In the genomic region with DNA sequence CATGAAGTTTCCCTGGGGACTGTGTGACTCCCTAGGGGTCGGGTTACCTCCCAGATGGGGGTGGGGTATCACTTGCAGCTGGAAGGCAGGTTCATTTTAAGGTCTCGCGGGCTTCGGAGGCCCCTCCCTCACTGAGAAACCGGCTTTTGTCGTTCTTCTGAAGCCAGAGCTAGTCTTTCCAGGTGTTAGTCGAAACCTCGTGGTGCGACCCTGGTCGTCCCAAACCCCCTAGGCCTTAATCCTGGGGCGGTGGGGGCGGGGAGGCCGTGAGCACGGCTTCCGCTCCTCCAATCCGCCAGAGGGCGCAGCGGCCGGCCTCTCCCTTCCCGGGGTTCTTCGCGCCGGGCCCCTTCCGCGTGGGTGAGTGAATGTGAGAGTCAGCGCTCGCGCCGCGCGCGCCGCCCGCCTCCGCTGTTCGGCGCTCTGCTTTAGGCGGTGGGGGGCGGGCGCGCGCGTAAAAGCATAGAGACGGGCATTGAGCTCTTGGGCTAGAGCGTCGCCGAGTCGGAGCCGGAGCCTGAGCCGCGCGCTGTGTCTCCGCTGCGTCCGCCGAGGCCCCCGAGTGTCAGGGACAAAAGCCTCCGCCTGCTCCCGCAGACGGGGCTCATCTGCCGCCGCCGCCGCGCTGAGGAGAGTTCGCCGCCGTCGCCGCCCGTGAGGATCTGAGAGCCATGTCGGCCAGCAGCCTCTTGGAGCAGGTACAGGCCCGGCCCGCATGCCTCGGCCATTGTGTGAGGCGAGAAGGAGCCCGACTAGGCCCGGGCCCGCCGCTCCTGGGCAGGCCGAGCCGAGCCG, we compare ENCODE assay signal across 8 cellular contexts. TPM values are rescaled to one million over a fixed set of nuclear protein-coding genes. Genes with fewer than 3 reads are reported as not detected.
DNase-seq lines count a peak whose midpoint lies in the region; FAIRE-seq and TF ChIP-seq lines count a peak whose summit lies in the region.

Gene YTHDF2 (plus strand): TSS at position 491 of the 795 bp plus-strand sequence. CDS start 181 bp downstream, at position 672.

- no peaks in the 10 kb centered on the region for H3K9me3 ChIP-seq in HAP-1
- no peaks in the 10 kb centered on the region for H3K9me3 ChIP-seq in MM.1S (replicated peaks; ENCODE audit: insufficient read depth, low read length)
- no peaks in the 10 kb centered on the region for H3K9me3 ChIP-seq in neural progenitor cell (ENCODE audit: low read depth)

- in situ Hi-C loops in HAP-1 (cut with MboI; ENCODE audit: low sequenced_read_pairs) = no loop called here

- H3K4me3 ChIP-seq in HAP-1 = peak within 1 kb of the TSS; percentile 94
- H3K4me3 ChIP-seq in MM.1S (ENCODE audit: low read length) = peak within 1 kb of the TSS; percentile 97
- H3K4me3 ChIP-seq in foreskin fibroblast (ENCODE audit: low read depth in 1 of 2, low read length in 2 of 2) = peak within 1 kb of the TSS; percentile 80 to 86
- H3K4me3 ChIP-seq in neural progenitor cell = peak within 1 kb of the TSS; percentile 75

- H3K4me1 ChIP-seq in HAP-1 = peaks cover 28% of the 10 kb centered on the region
- peaks cover 27% of the 10 kb centered on the region for H3K4me1 ChIP-seq in MM.1S (ENCODE audit: low read length)
- peaks cover 26% of the 10 kb centered on the region for H3K4me1 ChIP-seq in neural progenitor cell

- H3K4me2 ChIP-seq in MM.1S (ENCODE audit: low read depth, low read length) = peak within 1 kb of the TSS; percentile 97
- peak within 1 kb of the TSS; percentile 97 for H3K4me2 ChIP-seq in neural progenitor cell

- H3K9ac ChIP-seq in MM.1S (ENCODE audit: low read length) = peak within 1 kb of the TSS; percentile 97
- H3K9ac ChIP-seq in neural progenitor cell = peak within 1 kb of the TSS; percentile 97

- H2AFZ ChIP-seq in MM.1S (ENCODE audit: low read length) (peak within 1 kb of the TSS; percentile 96), neural progenitor cell (replicated peaks) (peak within 1 kb of the TSS; percentile 69)

- DNase-seq in HAP-1 (ENCODE audit: low spot score in 2 of 2) (peak; percentile 95 to 98), MM.1S (peak; percentile 98), SIG-M5 (lab: John Stamatoyannopoulos, UW) (peak; percentile 52), activated gamma-delta T cell treated with Interleukin-2 at 50 U/mL for 16 hours (peak; percentile 98), foreskin fibroblast (peak; percentile 98 to 99), neural progenitor cell (ENCODE audit: low spot score) (peak; percentile 99), stromal cell of bone marrow (ENCODE audit: low read depth) (peak; percentile 95)

- peaks cover 44% of the 10 kb centered on the region for H3K36me3 ChIP-seq in HAP-1 (replicated peaks)
- H3K36me3 ChIP-seq in MM.1S (replicated peaks; ENCODE audit: insufficient read depth, low read length) = peaks cover 17% of the 10 kb centered on the region
- peaks cover 17% of the 10 kb centered on the region for H3K36me3 ChIP-seq in neural progenitor cell

- peak within 1 kb of the TSS; percentile 97 for H3K4me3 Mint-ChIP-seq in neural progenitor cell

- peak; percentile 81 for FAIRE-seq in G401.6 (lab: Jason Lieb, UNC)

- TF ChIP-seq CTCF in MM.1S (IDR thresholded peaks at IDR 0.05; ENCODE audit: low read length) (peak; percentile 92), foreskin fibroblast (IDR thresholded peaks at IDR 0.05; ENCODE audit: low read depth, low read length) (peak; percentile 89), neural progenitor cell (IDR thresholded peaks at IDR 0.05) (peak; percentile 90)

- H4K20me1 ChIP-seq in MM.1S (ENCODE audit: insufficient read depth, low read length) (peaks cover 22% of the 10 kb centered on the region; the same call in 1 of the 2 replicates), neural progenitor cell (ENCODE audit: low read depth) (peaks cover 42% of the 10 kb centered on the region)

- peaks cover 21% of the 10 kb centered on the region for H3K36me3 Mint-ChIP-seq in neural progenitor cell

- H3K27me3 ChIP-seq in HAP-1 (ENCODE audit: low read depth) (no peaks in the 10 kb centered on the region), MM.1S (replicated peaks; ENCODE audit: insufficient read depth, low read length) (no peaks in the 10 kb centered on the region), neural progenitor cell (no peaks in the 10 kb centered on the region)

- H3F3A ChIP-seq in MM.1S (ENCODE audit: insufficient read depth, low read length) (peaks cover 16% of the 10 kb centered on the region), neural progenitor cell (ENCODE audit: low read depth) (peaks cover 30% of the 10 kb centered on the region)

- H3K27ac ChIP-seq in MM.1S (ENCODE audit: low read length) = peak within 1 kb of the TSS; percentile 90
- peak within 1 kb of the TSS; percentile 97 for H3K27ac ChIP-seq in neural progenitor cell

- no peaks in the 10 kb centered on the region for H3K9me2 ChIP-seq in MM.1S (replicated peaks; ENCODE audit: insufficient read depth, low read length)

- H3K4me1 Mint-ChIP-seq in neural progenitor cell = peaks cover 29% of the 10 kb centered on the region

- no peaks in the 10 kb centered on the region for H3K9me3 Mint-ChIP-seq in neural progenitor cell

- H3K27me3 Mint-ChIP-seq in neural progenitor cell (ENCODE audit: insufficient read depth, low read depth) = peaks cover 3% of the 10 kb centered on the region

- H3K79me2 ChIP-seq in MM.1S (ENCODE audit: low read length) (peaks cover 49% of the 10 kb centered on the region), neural progenitor cell (ENCODE audit: low read depth) (peaks cover 63% of the 10 kb centered on the region)

- H3K27ac Mint-ChIP-seq in neural progenitor cell = peak within 1 kb of the TSS; percentile 99

RNA-seq across cellular contexts. Expression of gene YTHDF2, which starts in this region (rescaled TPM):
- 107 and 120 TPM in 2 replicates for total RNA-seq in neural progenitor cell (ENCODE audit: low replicate concordance)

Comparison
In these comparisons a context has a peak if more than half of its experiments do, and no peak if none do; other contexts are left out.
1. Peak in every context shown above with its lines: DNase-seq, H3K4me3 ChIP-seq and H3K27ac ChIP-seq.